In the genomic region with DNA sequence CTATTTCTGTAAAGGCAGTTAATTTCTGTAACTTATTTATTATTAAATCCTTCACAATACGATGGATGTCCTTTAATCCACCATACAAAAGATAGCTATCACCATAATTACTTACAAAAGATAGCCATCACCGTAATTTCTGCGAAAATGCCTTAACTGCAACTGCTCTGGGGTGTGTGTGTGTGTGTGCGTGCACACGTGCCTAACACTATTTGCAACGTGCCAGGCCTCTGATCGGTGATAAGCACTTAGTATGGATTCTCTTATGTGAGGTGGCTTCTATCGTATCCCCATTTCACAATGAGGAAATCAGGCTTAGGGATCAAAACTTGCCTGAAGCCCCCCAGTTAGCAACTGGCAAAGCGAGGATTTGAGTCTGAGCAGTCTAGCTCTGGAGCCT, we compare ENCODE assay signal across 28 cellular contexts.
"Had no signal": no experiment of that assay in that cellular context is flagged by ENCODE, and none has a peak within 500 bp of the region (broad histone marks: within the 10 kb centered on the region; RNA-seq: fewer than 3 reads in every experiment).

No MANE protein-coding gene starts in this region.

- H3K36me3 ChIP-seq: ascending aorta, esophagus muscularis mucosa had no signal

- H3K4me3 Mint-ChIP-seq: activated CD4-positive, alpha-beta memory T cell treated with anti-CD3 and anti-CD28 coated beads, Interleukin-2, amount 10 ng/mL, durations not matched to agents 7 days and 5 days; activated CD4-positive, alpha-beta T cell treated with anti-CD3 and anti-CD28 coated beads, Interleukin-2, amount 10 ng/mL, durations not matched to agents 7 days and 5 days; activated naive CD4-positive, alpha-beta T cell treated with anti-CD3 and anti-CD28 coated beads, Interleukin-2, amount 10 ng/mL, durations not matched to agents 7 days and 5 days; activated naive CD8-positive, alpha-beta T cell treated with anti-CD3 and anti-CD28 coated beads, Interleukin-2, amount 10 ng/mL, durations not matched to agents 7 days and 5 days; activated T-cell treated with anti-CD3 and anti-CD28 coated beads, Interleukin-2, amount 50 U/mL, for 24 hours; activated T-cell treated with anti-CD3 and anti-CD28 coated beads, Interleukin-2, amount 50 U/mL, for 72 hours; central memory CD8-positive, alpha-beta T cell; dendritic cell treated with granulocyte-macrophage colony-stimulating factor and Interleukin-4, amounts not matched to agents 40 ng/mL and 50 ng/mL, for 4 days; effector memory CD8-positive, alpha-beta T cell; WTC11 had no signal

- H3K27ac ChIP-seq: ascending aorta, coronary artery, dorsolateral prefrontal cortex, foreskin keratinocyte had no signal

- H3K9me3 ChIP-seq: ascending aorta, esophagus muscularis mucosa had no signal

- H3K27me3 Mint-ChIP-seq: activated CD4-positive, alpha-beta T cell treated with anti-CD3 and anti-CD28 coated beads, Interleukin-2, amount 10 ng/mL, durations not matched to agents 7 days and 5 days; activated naive CD4-positive, alpha-beta T cell treated with anti-CD3 and anti-CD28 coated beads, Interleukin-2, amount 10 ng/mL, durations not matched to agents 7 days and 5 days; brain; dendritic cell treated with granulocyte-macrophage colony-stimulating factor and Interleukin-4, amounts not matched to agents 40 ng/mL and 50 ng/mL, for 4 days had no signal

- H3K4me1 ChIP-seq: foreskin keratinocyte had no signal

- H3K36me3 Mint-ChIP-seq: activated naive CD4-positive, alpha-beta T cell treated with anti-CD3 and anti-CD28 coated beads, Interleukin-2, amount 10 ng/mL, durations not matched to agents 7 days and 5 days; activated naive CD4-positive, alpha-beta T cell treated with anti-CD3 and anti-CD28 coated beads, Interleukin-2, amount 50 U/mL, for 72 hours; activated naive CD8-positive, alpha-beta T cell treated with anti-CD3 and anti-CD28 coated beads, Interleukin-2, amount 10 ng/mL, durations not matched to agents 7 days and 5 days had no signal

- DNase-seq: activated CD4-positive, alpha-beta memory T cell treated with anti-CD3 and anti-CD28 coated beads, Interleukin-2, amount 10 ng/mL, durations not matched to agents 7 days and 5 days; activated CD4-positive, alpha-beta T cell treated with anti-CD3 and anti-CD28 coated beads for 1 hour; activated CD4-positive, alpha-beta T cell treated with anti-CD3 and anti-CD28 coated beads for 4 hours; activated CD4-positive, alpha-beta T cell treated with anti-CD3 and anti-CD28 coated beads, Interleukin-2, amount 10 ng/mL, durations not matched to agents 7 days and 5 days; activated CD4-positive, alpha-beta T cell treated with anti-CD3 and anti-CD28 coated beads, Interleukin-2, amount 50 U/mL, for 4 hours; activated CD8-positive, alpha-beta memory T cell treated with anti-CD3 and anti-CD28 coated beads, Interleukin-2, amount 50 U/mL, for 48 hours; activated gamma-delta T cell; activated naive CD4-positive, alpha-beta T cell; activated naive CD4-positive, alpha-beta T cell treated with anti-CD3 and anti-CD28 coated beads, Interleukin-2, amount 10 ng/mL, durations not matched to agents 7 days and 5 days; activated naive CD8-positive, alpha-beta T cell treated with anti-CD3 and anti-CD28 coated beads, Interleukin-2, amount 10 ng/mL, durations not matched to agents 7 days and 5 days; activated T-cell treated with anti-CD3 and anti-CD28 coated beads for 4 hours; activated T-cell treated with anti-CD3 and anti-CD28 coated beads, Interleukin-2, amount 50 U/mL, for 24 hours; activated T-cell treated with anti-CD3 and anti-CD28 coated beads, Interleukin-2, amount 50 U/mL, for 72 hours; dorsolateral prefrontal cortex; effector CD4-positive, alpha-beta T cell; effector memory CD8-positive, alpha-beta T cell; erythroblast; foreskin keratinocyte; head of caudate nucleus; T-helper 2 cell had no signal

- H3K4me1 Mint-ChIP-seq: activated CD4-positive, alpha-beta memory T cell treated with anti-CD3 and anti-CD28 coated beads, Interleukin-2, amount 10 ng/mL, durations not matched to agents 7 days and 5 days; activated CD4-positive, alpha-beta T cell treated with anti-CD3 and anti-CD28 coated beads, Interleukin-2, amount 10 ng/mL, durations not matched to agents 7 days and 5 days; activated naive CD4-positive, alpha-beta T cell treated with anti-CD3 and anti-CD28 coated beads, Interleukin-2, amount 10 ng/mL, durations not matched to agents 7 days and 5 days; activated naive CD8-positive, alpha-beta T cell treated with anti-CD3 and anti-CD28 coated beads, Interleukin-2, amount 10 ng/mL, durations not matched to agents 7 days and 5 days; central memory CD8-positive, alpha-beta T cell had no signal

- H3K27ac Mint-ChIP-seq: activated CD4-positive, alpha-beta memory T cell treated with anti-CD3 and anti-CD28 coated beads, Interleukin-2, amount 10 ng/mL, durations not matched to agents 7 days and 5 days; activated CD4-positive, alpha-beta T cell treated with anti-CD3 and anti-CD28 coated beads, Interleukin-2, amount 10 ng/mL, durations not matched to agents 7 days and 5 days; activated naive CD4-positive, alpha-beta T cell treated with anti-CD3 and anti-CD28 coated beads, Interleukin-2, amount 10 ng/mL, durations not matched to agents 7 days and 5 days; activated naive CD4-positive, alpha-beta T cell treated with anti-CD3 and anti-CD28 coated beads, Interleukin-2, amount 50 U/mL, for 72 hours; activated naive CD8-positive, alpha-beta T cell treated with anti-CD3 and anti-CD28 coated beads, Interleukin-2, amount 10 ng/mL, durations not matched to agents 7 days and 5 days; activated T-cell treated with anti-CD3 and anti-CD28 coated beads, Interleukin-2, amount 50 U/mL, for 24 hours; activated T-cell treated with anti-CD3 and anti-CD28 coated beads, Interleukin-2, amount 50 U/mL, for 72 hours; dendritic cell treated with granulocyte-macrophage colony-stimulating factor and Interleukin-4, amounts not matched to agents 40 ng/mL and 50 ng/mL, for 4 days; WTC11 had no signal

- H3K9me3 Mint-ChIP-seq: activated CD4-positive, alpha-beta memory T cell treated with anti-CD3 and anti-CD28 coated beads, Interleukin-2, amount 10 ng/mL, durations not matched to agents 7 days and 5 days; activated CD4-positive, alpha-beta T cell treated with anti-CD3 and anti-CD28 coated beads, Interleukin-2, amount 10 ng/mL, durations not matched to agents 7 days and 5 days; activated naive CD4-positive, alpha-beta T cell treated with anti-CD3 and anti-CD28 coated beads, Interleukin-2, amount 10 ng/mL, durations not matched to agents 7 days and 5 days; activated naive CD4-positive, alpha-beta T cell treated with anti-CD3 and anti-CD28 coated beads, Interleukin-2, amount 50 U/mL, for 72 hours; activated naive CD8-positive, alpha-beta T cell treated with anti-CD3 and anti-CD28 coated beads, Interleukin-2, amount 10 ng/mL, durations not matched to agents 7 days and 5 days; activated T-cell treated with anti-CD3 and anti-CD28 coated beads, Interleukin-2, amount 50 U/mL, for 24 hours; central memory CD8-positive, alpha-beta T cell; dendritic cell treated with granulocyte-macrophage colony-stimulating factor and Interleukin-4, amounts not matched to agents 40 ng/mL and 50 ng/mL, for 4 days; effector memory CD8-positive, alpha-beta T cell had no signal

- H3K4me3 ChIP-seq: ascending aorta, coronary artery, dorsolateral prefrontal cortex, esophagus muscularis mucosa had no signal

- H3K27me3 ChIP-seq: ascending aorta, dorsolateral prefrontal cortex, esophagus muscularis mucosa, foreskin keratinocyte had no signal
